Comparison of ENCODE assay signal across 9 cellular contexts in the genomic region with DNA sequence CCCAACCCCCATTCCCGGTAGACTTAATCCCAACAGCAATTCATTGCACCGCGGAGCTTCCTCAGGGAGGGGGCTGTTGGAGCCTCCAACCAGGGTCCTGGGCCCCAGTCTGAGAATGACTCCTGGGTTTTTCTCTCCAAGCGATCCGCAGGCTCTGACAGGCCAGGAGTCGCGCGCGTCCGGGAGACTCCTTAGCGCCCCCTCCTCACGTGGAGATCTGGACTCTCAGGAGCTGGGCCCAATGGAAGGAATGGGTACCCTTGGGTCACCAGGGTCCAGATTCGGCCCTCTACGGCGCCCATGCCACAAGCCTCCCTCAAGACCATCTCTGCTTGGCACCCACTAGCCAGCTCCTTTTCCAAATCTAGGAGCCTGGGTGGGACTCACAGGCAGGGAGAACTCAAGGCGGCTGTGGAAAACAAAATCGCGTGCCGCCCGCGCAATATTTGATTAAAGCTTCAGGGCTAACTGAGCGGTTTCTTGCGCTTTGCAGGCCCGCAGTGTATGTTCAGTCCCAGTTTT. TPM values are rescaled to one million over a fixed set of nuclear protein-coding genes. Genes with fewer than 3 reads are reported as not detected.
DNase-seq lines count a peak whose midpoint lies in the region; ATAC-seq and TF ChIP-seq lines count a peak whose summit lies in the region.
"Had no signal": no experiment of that assay in that cellular context is flagged by ENCODE, and none has a peak within 500 bp of the region (broad histone marks: within the 10 kb centered on the region; RNA-seq: fewer than 3 reads in every experiment).

No MANE protein-coding gene starts in this region.

- peak overlapping the region; percentile 88 for H3K4me2 ChIP-seq in osteoblast (ENCODE audit: insufficient read depth, low read length)

- no peaks in the 10 kb centered on the region for H3K36me3 ChIP-seq in SJCRH30
- H3K36me3 ChIP-seq in osteoblast (ENCODE audit: insufficient read depth, low read length): no peaks in the 10 kb centered on the region

- H3K79me2 ChIP-seq in osteoblast (ENCODE audit: insufficient read depth, low read length): no peaks in the 10 kb centered on the region

- DNase-seq in AG09309 (ENCODE audit: low read depth) (no peak), SJCRH30 (no peak), foreskin fibroblast (no peak), osteoblast (ENCODE audit: insufficient read length, low spot score, missing footprints) (no peak), inferior parietal cortex (ENCODE audit: extremely low spot score) (no peak), NCI-H187 treated with DMSO at 0.1 percent for 48 hours (lab: John Stamatoyannopoulos, UW) (no peak), amygdala (lab: John Stamatoyannopoulos, UW) (no peak)
- DNase-seq: T-cell had no signal

- peak overlapping the region; percentile 50; the same call in 1 of the 2 replicates for H3K4me3 ChIP-seq in AG09309 (ENCODE audit: control insufficient read depth, low read depth, low read length)
- peak overlapping the region; percentile 62 for H3K4me3 ChIP-seq in SJCRH30
- H3K4me3 ChIP-seq in foreskin fibroblast (ENCODE audit: low read depth in 1 of 2, low read length in 2 of 2): peak overlapping the region; percentile 48 to 71
- H3K4me3 ChIP-seq in osteoblast (ENCODE audit: insufficient read depth, low read length): peak overlapping the region; percentile 70

- no peak for ATAC-seq in HG03439 (IDR thresholded peaks at IDR 0.05; ENCODE audit: unreplicated experiment)

- peak overlapping the region; percentile 95 for H2AFZ ChIP-seq in osteoblast (ENCODE audit: low read length)

- TF ChIP-seq CTCF in AG09309 (IDR thresholded peaks at IDR 0.05; ENCODE audit: control insufficient read depth, insufficient read depth, low read depth, low read length, missing control alignments) (no peak), foreskin fibroblast (IDR thresholded peaks at IDR 0.05; ENCODE audit: low read depth, low read length) (no peak), osteoblast (IDR thresholded peaks at IDR 0.05; ENCODE audit: extremely low read depth, low read depth, low read length) (no peak)

- H3K27ac ChIP-seq in SJCRH30 (peak overlapping the region; percentile 82), osteoblast (ENCODE audit: low read depth, low read length) (peak overlapping the region; percentile 42)

- no peaks in the 10 kb centered on the region for H3K27me3 ChIP-seq in SJCRH30
- peaks cover 14% of the 10 kb centered on the region for H3K27me3 ChIP-seq in osteoblast (ENCODE audit: insufficient read depth, low read length)

- no peaks in the 10 kb centered on the region; the same call in 1 of the 2 replicates for H3K4me1 ChIP-seq in SJCRH30
- H3K4me1 ChIP-seq in osteoblast (ENCODE audit: insufficient read depth, low read length): peaks cover 9% of the 10 kb centered on the region

- no peaks in the 10 kb centered on the region for H3K9me3 ChIP-seq in SJCRH30 (replicated peaks)
- no peaks in the 10 kb centered on the region for H3K9me3 ChIP-seq in osteoblast (ENCODE audit: low read depth, low read length)

- no peaks in the 10 kb centered on the region for H4K20me1 ChIP-seq in osteoblast (ENCODE audit: insufficient read depth, low read length)

RNA-seq across cellular contexts. Expression of a gene that starts 7.1 kb away (rescaled TPM):
- total RNA-seq in SJCRH30 (2014; rRNA removed; shearing (Covaris generic)): 2.3 and 3.4 TPM in 2 replicates
- total RNA-seq in osteoblast: 1.8 and 3.8 TPM in 2 replicates
- total RNA-seq: T-cell had no signal
